8 cellular contexts compared by ENCODE assay signal in the genomic region with DNA sequence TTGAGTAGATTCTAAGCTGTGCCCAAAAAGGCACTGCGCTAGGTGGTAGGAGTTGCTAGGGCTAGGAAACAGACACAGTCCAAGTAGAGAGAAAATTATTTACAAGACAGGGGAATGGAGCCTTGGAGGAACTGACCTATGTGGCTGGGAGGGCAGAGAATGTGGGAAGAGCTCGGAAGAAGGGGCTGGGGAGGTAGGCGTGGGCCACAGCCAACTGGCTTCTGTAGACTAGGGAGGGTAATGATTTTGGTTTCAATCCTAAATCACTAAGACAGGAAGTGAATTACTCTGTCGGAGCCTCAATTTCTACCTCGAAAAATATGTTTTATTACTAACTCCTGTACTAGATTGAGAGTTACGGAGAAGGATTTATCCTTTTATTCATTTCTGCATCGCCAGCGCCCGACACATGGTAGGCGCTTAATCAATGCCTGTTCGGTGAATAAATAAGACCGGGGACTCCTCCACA. TPM values are rescaled to one million over a fixed set of nuclear protein-coding genes. Genes with fewer than 3 reads are reported as not detected.
DNase-seq lines count a peak whose midpoint lies in the region; ATAC-seq, FAIRE-seq and TF ChIP-seq lines count a peak whose summit lies in the region.

No MANE protein-coding gene starts in this region.

- no peaks in the 10 kb centered on the region for H3K27me3 Mint-ChIP-seq in stimulated activated naive CD8-positive, alpha-beta T cell treated with anti-CD3 and anti-CD28 coated beads, Interleukin-15, amount 100 ng/mL, for 72 hours

- no peaks in the 10 kb centered on the region for H3K9me1 ChIP-seq in keratinocyte (ENCODE audit: control insufficient read depth, extremely low read depth, insufficient read depth, low read length)

- H4K20me1 ChIP-seq in keratinocyte (ENCODE audit: control insufficient read depth, extremely low read depth, insufficient read depth, low read length) = no peaks in the 10 kb centered on the region

- DNase-seq in stimulated activated CD4-positive, alpha-beta T cell treated with anti-CD3 and anti-CD28 coated beads, Interleukin-15, amount 100 ng/mL, for 24 hours = peak; percentile 26
- DNase-seq in stimulated activated CD4-positive, alpha-beta T cell treated with anti-CD3 and anti-CD28 coated beads, Interleukin-2, amount 100 ng/mL, for 48 hours = no peak
- DNase-seq in ascending aorta (ENCODE audit: low spot score in 2 of 2) (no peak), keratinocyte (ENCODE audit: low read depth, low spot score) (no peak), KG1 (lab: John Stamatoyannopoulos, UW) (no peak), COLO829 (ENCODE audit: low spot score) (no peak)
- DNase-seq in stimulated activated naive CD8-positive, alpha-beta T cell treated with anti-CD3 and anti-CD28 coated beads, Interleukin-15, amount 100 ng/mL, for 72 hours = peak in 1 of 2 donors; percentile 4

- peak overlapping the region; percentile 96 for H3K27ac Mint-ChIP-seq in stimulated activated naive CD8-positive, alpha-beta T cell treated with anti-CD3 and anti-CD28 coated beads, Interleukin-15, amount 100 ng/mL, for 72 hours

- TF ChIP-seq CTCF in ascending aorta (IDR thresholded peaks at IDR 0.05) (no peak), keratinocyte (optimal IDR thresholded peaks at IDR 0.05 in 1 of 3, IDR thresholded peaks at IDR 0.05 in 1 of 3, conservative IDR thresholded peaks at IDR 0.05 in 1 of 3; ENCODE audit: extremely low read depth in 1 of 3, insufficient read depth in 2 of 3, low read length in 3 of 3) (no peak)

- peaks cover 43% of the 10 kb centered on the region for H3K79me2 ChIP-seq in keratinocyte (ENCODE audit: control insufficient read depth, insufficient read depth, low read length)

- peak overlapping the region; percentile 97 for H2AFZ ChIP-seq in keratinocyte (ENCODE audit: control insufficient read depth, low read length)

- H3K4me3 ChIP-seq in HUES48 (ENCODE audit: low read depth, low read length) (peak overlapping the region; percentile 96), ascending aorta (peak overlapping the region; percentile 49 to 95), keratinocyte (ENCODE audit: control insufficient read depth in 2 of 3, extremely low read depth in 1 of 3, insufficient read depth in 2 of 3, low read depth in 1 of 3, low read length in 3 of 3) (peak overlapping the region; percentile 39 to 74 (median 70))

- H3K9me3 Mint-ChIP-seq in stimulated activated naive CD8-positive, alpha-beta T cell treated with anti-CD3 and anti-CD28 coated beads, Interleukin-15, amount 100 ng/mL, for 72 hours = no peaks in the 10 kb centered on the region

- H3K4me1 ChIP-seq in HUES48 (ENCODE audit: control insufficient read depth, insufficient read depth, low read length) (peaks cover 10% of the 10 kb centered on the region), ascending aorta (peaks cover 0 to 18% of the 10 kb centered on the region in 2 donors), keratinocyte (ENCODE audit: control insufficient read depth, extremely low read depth, insufficient read depth, low read length) (peaks cover 23% of the 10 kb centered on the region)

- dilution Hi-C loops in keratinocyte (cut with MboI; ENCODE audit: extremely low pct_ligation_motif_present, low sequenced_read_pairs) = no loop called here

- FAIRE-seq in keratinocyte (lab: Jason Lieb, UNC) = no peak

- H3K36me3 ChIP-seq in HUES48 (ENCODE audit: control insufficient read depth, insufficient read depth, low read length) (peaks cover 14% of the 10 kb centered on the region; the same call in 1 of the 2 replicates), ascending aorta (no peaks in the 10 kb centered on the region), keratinocyte (ENCODE audit: control insufficient read depth in 2 of 2, extremely low read depth in 1 of 2, insufficient read depth in 2 of 2, low read length in 2 of 2) (no peaks in the 10 kb centered on the region)

- peak overlapping the region; percentile 90 to 94 for H3K4me3 Mint-ChIP-seq in stimulated activated naive CD8-positive, alpha-beta T cell treated with anti-CD3 and anti-CD28 coated beads, Interleukin-15, amount 100 ng/mL, for 72 hours

- peak; percentile 60 for ATAC-seq in stimulated activated naive CD8-positive, alpha-beta T cell treated with anti-CD3 and anti-CD28 coated beads, Interleukin-15, amount 100 ng/mL, for 72 hours

- H3K4me2 ChIP-seq in keratinocyte (ENCODE audit: control insufficient read depth, extremely low read depth, insufficient read depth, low read depth, low read length) = peak overlapping the region; percentile 96

- H3K9me3 ChIP-seq in HUES48 (ENCODE audit: control insufficient read depth, insufficient read depth, low read length) = no peaks in the 10 kb centered on the region
- H3K9me3 ChIP-seq in ascending aorta = no peaks in the 10 kb centered on the region
- H3K9me3 ChIP-seq in keratinocyte (ENCODE audit: control insufficient read depth, low read depth, low read length) = no peaks in the 10 kb centered on the region

- intact Hi-C loops in ascending aorta (cut with DNase I) = loop anchor here (5.0 kb wide), 3 partner anchors 66 to 131 kb away; a partner anchor contains a TSS

- H3K27ac ChIP-seq in HUES48 (ENCODE audit: low read depth, low read length) (peak overlapping the region; percentile 86), ascending aorta (peak overlapping the region; percentile 81 to 88), keratinocyte (ENCODE audit: control insufficient read depth, insufficient read depth, low read length) (peak overlapping the region; percentile 72)

- H3K4me1 Mint-ChIP-seq in stimulated activated naive CD8-positive, alpha-beta T cell treated with anti-CD3 and anti-CD28 coated beads, Interleukin-15, amount 100 ng/mL, for 72 hours = peaks cover 42% of the 10 kb centered on the region

- peak overlapping the region; percentile 22; the same call in 1 of the 2 replicates for H3K9ac ChIP-seq in HUES48 (ENCODE audit: low read depth, low read length)
- peak overlapping the region; percentile 78 for H3K9ac ChIP-seq in keratinocyte (ENCODE audit: control insufficient read depth, extremely low read depth, insufficient read depth, low read length)

- H3K27me3 ChIP-seq in HUES48 (ENCODE audit: control insufficient read depth, insufficient read depth, low read length) = no peaks in the 10 kb centered on the region
- no peaks in the 10 kb centered on the region for H3K27me3 ChIP-seq in ascending aorta
- H3K27me3 ChIP-seq in keratinocyte (ENCODE audit: control insufficient read depth, extremely low read depth, insufficient read depth, low read length) = no peaks in the 10 kb centered on the region

RNA-seq across cellular contexts. Expression of a gene that starts 0.5 kb away (rescaled TPM):
- total RNA-seq in ascending aorta = 13.0 TPM
- 7.8 to 12.6 TPM (median 11.5 TPM) in 3 replicates for polyA plus RNA-seq in keratinocyte
- 13.4 TPM for polyA plus RNA-seq in keratinocyte (2011; ENCODE audit: low read depth)
- polyA plus RNA-seq in keratinocyte (2011; cell fraction: cytosol; rRNA removed) = 6.3 and 9.5 TPM in 2 replicates
- polyA plus RNA-seq in keratinocyte (2011; cell fraction: nucleus; rRNA removed) = 18.5 and 21.9 TPM in 2 replicates
- polyA plus RNA-seq in keratinocyte (2012; ENCODE audit: low replicate concordance) = 9.8 and 11.6 TPM in 2 replicates
- 16.6 to 35.9 TPM (median 25.9 TPM) in 3 replicates for polyA minus RNA-seq in keratinocyte
- polyA minus RNA-seq in keratinocyte (2011; cell fraction: cytosol; rRNA and poly(A)+ RNA removed) = 6.3 TPM
- polyA minus RNA-seq in keratinocyte (2011; cell fraction: nucleus; rRNA and poly(A)+ RNA removed) = 19.0 and 40.8 TPM in 2 replicates

RNA-seq across cellular contexts. Expression of a gene that starts 31.9 kb away (rescaled TPM):
- total RNA-seq in ascending aorta = 1.1 TPM
- polyA plus RNA-seq in keratinocyte = 0.18 to 0.46 TPM (median 0.21 TPM) in 3 replicates
- polyA plus RNA-seq in keratinocyte (2011; ENCODE audit: low read depth) = not detected
- polyA plus RNA-seq in keratinocyte (2011; cell fraction: cytosol; rRNA removed) = 0.18 and 0.29 TPM in 2 replicates
- 0.15 TPM in 1 of 2 replicates, not detected in the other for polyA plus RNA-seq in keratinocyte (2011; cell fraction: nucleus; rRNA removed)
- polyA plus RNA-seq in keratinocyte (2012; ENCODE audit: low replicate concordance) = 0.14 and 0.39 TPM in 2 replicates
- 0.23 to 0.69 TPM (median 0.45 TPM) in 3 replicates for polyA minus RNA-seq in keratinocyte
- polyA minus RNA-seq in keratinocyte (2011; cell fraction: cytosol; rRNA and poly(A)+ RNA removed) = not detected
- 0.21 and 0.47 TPM in 2 replicates for polyA minus RNA-seq in keratinocyte (2011; cell fraction: nucleus; rRNA and poly(A)+ RNA removed)
